Comparison of ENCODE assay signal across 8 cellular contexts in the genomic region with DNA sequence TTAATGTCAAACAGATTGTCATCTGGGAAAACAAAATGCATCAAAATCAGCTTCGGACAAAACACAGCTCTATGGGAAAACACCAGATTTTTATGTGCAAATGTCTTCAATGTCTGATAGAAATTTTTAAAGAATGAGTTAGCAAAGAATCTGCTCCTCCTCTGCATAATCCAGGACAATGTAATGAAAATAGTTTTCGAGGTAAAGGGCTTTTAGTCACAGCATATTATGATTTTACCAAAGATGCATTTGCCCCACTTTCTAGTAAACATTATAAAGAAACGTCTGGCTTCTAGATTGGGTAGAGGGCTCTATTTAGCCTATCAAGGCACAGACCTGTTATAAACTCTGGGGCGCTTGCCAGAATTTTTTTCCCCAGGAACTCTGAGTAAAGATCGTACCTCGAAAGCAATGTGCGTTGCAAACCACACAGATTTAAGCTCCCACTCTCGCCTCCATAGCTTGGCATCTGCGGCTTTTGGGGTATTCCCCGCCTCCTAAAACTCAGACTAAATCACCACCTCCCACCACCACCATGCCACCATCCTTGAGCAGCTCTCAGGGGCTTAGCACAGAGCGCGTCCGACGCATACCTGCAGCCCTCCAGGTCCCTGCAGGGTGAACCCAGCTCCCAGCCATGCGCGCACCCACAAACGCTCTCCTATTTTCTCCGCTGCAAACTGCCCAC. TPM values are rescaled to one million over a fixed set of nuclear protein-coding genes. Genes with fewer than 3 reads are reported as not detected.
DNase-seq lines count a peak whose midpoint lies in the region; ATAC-seq and TF ChIP-seq lines count a peak whose summit lies in the region.

No MANE protein-coding gene starts in this region.

- no peaks in the 10 kb centered on the region for H3K9me2 ChIP-seq in DOHH2 (replicated peaks; ENCODE audit: control insufficient read depth, low read length)

- peak; percentile 6 for ATAC-seq in HG03280 (IDR thresholded peaks at IDR 0.05; ENCODE audit: unreplicated experiment)
- ATAC-seq in thoracic aorta (ENCODE audit: insufficient number of reproducible peaks, low FRiP score, low read depth): no peak
- no peak for ATAC-seq in HG02973 (IDR thresholded peaks at IDR 0.05; ENCODE audit: unreplicated experiment)
- no peak for ATAC-seq in GM18870 (IDR thresholded peaks at IDR 0.05; ENCODE audit: unreplicated experiment)

- no peaks in the 10 kb centered on the region for H3F3A ChIP-seq in DOHH2 (ENCODE audit: control insufficient read depth, insufficient read depth)

- peak overlapping the region; percentile 50 for H3K4me2 ChIP-seq in DOHH2 (ENCODE audit: low read length)

- DNase-seq in activated CD4-positive, alpha-beta T cell treated with anti-CD3 and anti-CD28 coated beads, Interleukin-2, amount 50 U/mL, for 1 hour: peak; percentile 25
- no peak for DNase-seq in endodermal cell
- no peak for DNase-seq in thoracic aorta (ENCODE audit: low spot score)

- H3K9me3 ChIP-seq in DOHH2 (ENCODE audit: control insufficient read depth, insufficient read depth, low read length) (no peaks in the 10 kb centered on the region), endodermal cell (ENCODE audit: control insufficient read depth, low read length) (no peaks in the 10 kb centered on the region), thoracic aorta (no peaks in the 10 kb centered on the region)

- 15 to 16% methylated on average over 16 to 18 of the region's 18 CpGs for WGBS in endodermal cell (ENCODE audit: insufficient coverage in 1 of 2, insufficient read length in 1 of 2), 2 experiments

- H3K4me1 Mint-ChIP-seq in endodermal cell: peaks cover 5% of the 10 kb centered on the region
- H3K4me1 Mint-ChIP-seq in nephron: no peaks in the 10 kb centered on the region

- peaks cover 26% of the 10 kb centered on the region for H3K27me3 ChIP-seq in DOHH2 (ENCODE audit: control insufficient read depth, low read length)
- H3K27me3 ChIP-seq in endodermal cell (ENCODE audit: control insufficient read depth, insufficient read depth, low read length, poor library complexity, severe bottlenecking): peaks cover 52% of the 10 kb centered on the region
- H3K27me3 ChIP-seq in thoracic aorta (replicated peaks; ENCODE audit: insufficient read depth): no peaks in the 10 kb centered on the region

- H3K79me2 ChIP-seq in DOHH2 (ENCODE audit: control insufficient read depth, low read length): no peaks in the 10 kb centered on the region

- no peaks in the 10 kb centered on the region for H4K20me1 ChIP-seq in DOHH2 (ENCODE audit: control insufficient read depth, insufficient read depth, low read depth, low read length)

- H3K9me3 Mint-ChIP-seq in endodermal cell (no peaks in the 10 kb centered on the region), nephron (peaks cover 4% of the 10 kb centered on the region)

- H3K36me3 ChIP-seq in DOHH2 (ENCODE audit: control insufficient read depth, low read length) (no peaks in the 10 kb centered on the region), endodermal cell (ENCODE audit: control insufficient read depth, insufficient read depth, low read length) (no peaks in the 10 kb centered on the region), thoracic aorta (no peaks in the 10 kb centered on the region)

- TF ChIP-seq CTCF in DOHH2 (IDR thresholded peaks at IDR 0.05; ENCODE audit: low read depth, low read length, poor library complexity, severe bottlenecking) (no peak), endodermal cell (conservative IDR thresholded peaks at IDR 0.05) (no peak), nephron (IDR thresholded peaks at IDR 0.05; ENCODE audit: unreplicated experiment in 3 of 3) (no peak), thoracic aorta (IDR thresholded peaks at IDR 0.05) (no peak)

- H3K27me3 Mint-ChIP-seq in endodermal cell (ENCODE audit: insufficient read depth) (peaks cover 56% of the 10 kb centered on the region), nephron (ENCODE audit: low read depth) (peaks cover 60% of the 10 kb centered on the region)

- no peak overlapping the region for H3K27ac ChIP-seq in DOHH2 (ENCODE audit: low read depth, low read length)
- no peak overlapping the region for H3K27ac ChIP-seq in endodermal cell (ENCODE audit: low read depth, low read length)
- no peak overlapping the region for H3K27ac ChIP-seq in thoracic aorta

- H3K4me3 Mint-ChIP-seq in endodermal cell (peak overlapping the region; percentile 69), nephron (peak overlapping the region; percentile 84 to 85 (median 84))

- H3K4me1 ChIP-seq in DOHH2 (ENCODE audit: control insufficient read depth, low read length): no peaks in the 10 kb centered on the region
- peaks cover 4% of the 10 kb centered on the region for H3K4me1 ChIP-seq in endodermal cell (ENCODE audit: control insufficient read depth, insufficient read depth, low read length)
- H3K4me1 ChIP-seq in thoracic aorta (ENCODE audit: control insufficient read depth in 1 of 2, low read depth in 2 of 2): peaks cover 10 to 11% of the 10 kb centered on the region in 2 donors

- H3K36me3 Mint-ChIP-seq in endodermal cell (ENCODE audit: low read depth) (no peaks in the 10 kb centered on the region), nephron (ENCODE audit: low read depth) (no peaks in the 10 kb centered on the region)

- no peak overlapping the region for H3K4me3 ChIP-seq in DOHH2 (ENCODE audit: low read length)
- peak overlapping the region; percentile 85 for H3K4me3 ChIP-seq in endodermal cell (ENCODE audit: low read length)
- peak overlapping the region; percentile 79 for H3K4me3 ChIP-seq in thoracic aorta

- H3K27ac Mint-ChIP-seq in endodermal cell (no peak overlapping the region), nephron (no peak overlapping the region)

- no peak overlapping the region for H3K9ac ChIP-seq in endodermal cell (ENCODE audit: extremely low read depth, low read length, poor library complexity, severe bottlenecking)

RNA-seq across cellular contexts. Expression of gene ACVR1C, which starts 0.9 kb away (rescaled TPM):
- under 1 TPM; 0.59 to 0.69 TPM for total RNA-seq in endodermal cell
- polyA plus RNA-seq in endodermal cell (2013, experiment 1 of 2): 0.50 TPM
- 0.66 TPM for polyA plus RNA-seq in endodermal cell (2013, experiment 2 of 2)
- under 1 TPM in 1 of 2 donors, not detected in 1; 0.41 TPM for total RNA-seq in thoracic aorta
